Comparison of ENCODE assay signal across 15 cellular contexts in genomic region chr14:93024493-93024892, GRCh38.
"Had no signal": no experiment of that assay in that cellular context is flagged by ENCODE, and none has a peak within 500 bp of the region (broad histone marks: within the 10 kb centered on the region; RNA-seq: fewer than 3 reads in every experiment).

No MANE protein-coding gene starts in this region.

- H3K27ac ChIP-seq: colonic mucosa, esophagus squamous epithelium, spleen had no signal

- DNase-seq: activated B cell treated with CpG ODN at 0.5 μM for 24 hours; activated CD8-positive, alpha-beta memory T cell treated with anti-CD3 and anti-CD28 coated beads, Interleukin-2, amount 50 U/mL, for 48 hours; activated naive CD4-positive, alpha-beta T cell treated with Interleukin-2 at 50 U/mL for 16 hours; central memory CD4-positive, alpha-beta T cell; colonic mucosa; effector CD4-positive, alpha-beta T cell; esophagus squamous epithelium; mesenchymal stem cell; spleen; T-helper 17 cell; trophoblast cell had no signal

- ATAC-seq: natural killer cell treated with Interleukin-12 subunit alpha and Interleukin-12 subunit beta and Interleukin-15 and Interleukin-18, amount 100 ng/mL, for 72 hours; sciatic nerve; T-helper 17 cell had no signal

- H3K4me3 Mint-ChIP-seq: activated B cell treated with CpG ODN at 0.5 μM for 24 hours; activated T-helper 1 cell treated with anti-CD3 and anti-CD28 coated beads, Interleukin-12 subunit alpha, Interleukin-12 subunit beta, Interleukin-2, Interleukin-4 antibody, amounts not matched to agents 30 ng/mL and 10 ng/mL and 1 ng/mL, durations not matched to agents 14 hours and 24 hours and 36 hours; natural killer cell treated with Interleukin-12 subunit alpha and Interleukin-12 subunit beta and Interleukin-15 and Interleukin-18, amount 100 ng/mL, for 72 hours; T-helper 17 cell had no signal

- H3K27me3 Mint-ChIP-seq: activated B cell treated with CpG ODN at 0.5 μM for 24 hours; natural killer cell treated with Interleukin-12 subunit alpha and Interleukin-12 subunit beta and Interleukin-15 and Interleukin-18, amount 100 ng/mL, for 72 hours; T-helper 17 cell had no signal

- H3K9me3 Mint-ChIP-seq: activated B cell treated with CpG ODN at 0.5 μM for 24 hours; activated T-helper 1 cell treated with anti-CD3 and anti-CD28 coated beads, Interleukin-12 subunit alpha, Interleukin-12 subunit beta, Interleukin-2, Interleukin-4 antibody, amounts not matched to agents 30 ng/mL and 10 ng/mL and 1 ng/mL, durations not matched to agents 14 hours and 24 hours and 36 hours; natural killer cell treated with Interleukin-12 subunit alpha and Interleukin-12 subunit beta and Interleukin-15 and Interleukin-18, amount 100 ng/mL, for 72 hours had no signal

- H3K36me3 Mint-ChIP-seq: natural killer cell treated with Interleukin-12 subunit alpha and Interleukin-12 subunit beta and Interleukin-15 and Interleukin-18, amount 100 ng/mL, for 72 hours had no signal

- H3K27me3 ChIP-seq: colonic mucosa, esophagus squamous epithelium, spleen had no signal

- H3K27ac Mint-ChIP-seq: activated B cell treated with CpG ODN at 0.5 μM for 24 hours; activated T-helper 1 cell treated with anti-CD3 and anti-CD28 coated beads, Interleukin-12 subunit alpha, Interleukin-12 subunit beta, Interleukin-2, Interleukin-4 antibody, amounts not matched to agents 30 ng/mL and 10 ng/mL and 1 ng/mL, durations not matched to agents 14 hours and 24 hours and 36 hours had no signal

- H3K4me1 ChIP-seq: colonic mucosa had no signal

- H3K9me3 ChIP-seq: colonic mucosa, esophagus squamous epithelium, spleen had no signal

- H3K4me3 ChIP-seq: colonic mucosa, esophagus squamous epithelium, spleen had no signal

- FAIRE-seq: endothelial cell of umbilical vein had no signal

- H3K36me3 ChIP-seq: colonic mucosa, esophagus squamous epithelium had no signal
